23 cellular contexts compared by ENCODE assay signal in genomic region chr21:36695283-36695634, GRCh38. TPM values are rescaled to one million over a fixed set of nuclear protein-coding genes. Genes with fewer than 3 reads are reported as not detected.
"Had no signal": no experiment of that assay in that cellular context is flagged by ENCODE, and none has a peak within 500 bp of the region (broad histone marks: within the 10 kb centered on the region; RNA-seq: fewer than 3 reads in every experiment).

No MANE protein-coding gene starts in this region.

- H3K9me3 Mint-ChIP-seq: activated T-helper 1 cell treated with anti-CD3 and anti-CD28 coated beads, Interleukin-12 subunit alpha, Interleukin-12 subunit beta, Interleukin-2, Interleukin-4 antibody, amounts not matched to agents 30 ng/mL and 10 ng/mL and 1 ng/mL, durations not matched to agents 14 hours and 24 hours and 36 hours; dendritic cell treated with granulocyte-macrophage colony-stimulating factor and Interleukin-4, amounts not matched to agents 40 ng/mL and 50 ng/mL, for 4 days; stimulated activated memory B cell treated with anti-CD40 and anti-IgM and Interleukin-4, amounts not matched to agents 10 μg/mL and 1 μg/mL and 100 μg/mL, for 72 hours had no signal

- H3K9ac ChIP-seq: parathyroid adenoma, SK-N-SH had no signal

- H3K27ac Mint-ChIP-seq: activated CD4-positive, alpha-beta T cell treated with anti-CD3 and anti-CD28 coated beads for 36 hours; activated T-helper 1 cell treated with anti-CD3 and anti-CD28 coated beads, Interleukin-12 subunit alpha, Interleukin-12 subunit beta, Interleukin-2, Interleukin-4 antibody, amounts not matched to agents 30 ng/mL and 10 ng/mL and 1 ng/mL, durations not matched to agents 14 hours and 24 hours and 36 hours; dendritic cell treated with granulocyte-macrophage colony-stimulating factor and Interleukin-4, amounts not matched to agents 40 ng/mL and 50 ng/mL, for 4 days; stimulated activated memory B cell treated with anti-CD40 and anti-IgM and Interleukin-4, amounts not matched to agents 10 μg/mL and 1 μg/mL and 100 μg/mL, for 72 hours had no signal

- DNase-seq: activated CD4-positive, alpha-beta T cell treated with anti-CD3 and anti-CD28 coated beads for 36 hours; activated gamma-delta T cell; activated naive CD4-positive, alpha-beta T cell treated with anti-CD3 and anti-CD28 coated beads, Interleukin-2, amount 50 U/mL, for 16 hours; aorta; brain microvascular endothelial cell; caudate nucleus; effector CD4-positive, alpha-beta T cell; hippocampal formation; left ventricle myocardium inferior; naive thymus-derived CD4-positive, alpha-beta T cell; upper lobe of left lung had no signal

- FAIRE-seq: frontal cortex had no signal

- H3K4me1 ChIP-seq: parathyroid adenoma had no signal

- H3K36me3 Mint-ChIP-seq: stimulated activated memory B cell treated with anti-CD40 and anti-IgM and Interleukin-4, amounts not matched to agents 10 μg/mL and 1 μg/mL and 100 μg/mL, for 72 hours had no signal

- H3K9me3 ChIP-seq: left ventricle myocardium inferior, neutrophil, SK-N-SH, thoracic aorta, upper lobe of left lung had no signal

- H3K4me2 ChIP-seq: SK-N-SH, smooth muscle cell had no signal

- H2AFZ ChIP-seq: parathyroid adenoma had no signal

- H3K36me3 ChIP-seq: brain microvascular endothelial cell, left ventricle myocardium inferior, neutrophil, thoracic aorta, upper lobe of left lung had no signal

- H3K4me3 ChIP-seq: left ventricle myocardium inferior, smooth muscle cell, thoracic aorta, upper lobe of left lung had no signal

- H3K27ac ChIP-seq: brain microvascular endothelial cell, left ventricle myocardium inferior, neutrophil, parathyroid adenoma, thoracic aorta, upper lobe of left lung had no signal

- H3K79me2 ChIP-seq: parathyroid adenoma had no signal

- ATAC-seq: activated CD4-positive, alpha-beta T cell treated with anti-CD3 and anti-CD28 coated beads for 36 hours; esophagus mucosa; naive thymus-derived CD4-positive, alpha-beta T cell; sciatic nerve; stimulated activated memory B cell treated with anti-CD40 and anti-IgM and Interleukin-4, amounts not matched to agents 10 μg/mL and 1 μg/mL and 100 μg/mL, for 72 hours had no signal

- H3K4me3 Mint-ChIP-seq: activated CD4-positive, alpha-beta T cell treated with anti-CD3 and anti-CD28 coated beads for 36 hours; activated T-helper 1 cell treated with anti-CD3 and anti-CD28 coated beads, Interleukin-12 subunit alpha, Interleukin-12 subunit beta, Interleukin-2, Interleukin-4 antibody, amounts not matched to agents 30 ng/mL and 10 ng/mL and 1 ng/mL, durations not matched to agents 14 hours and 24 hours and 36 hours; dendritic cell treated with granulocyte-macrophage colony-stimulating factor and Interleukin-4, amounts not matched to agents 40 ng/mL and 50 ng/mL, for 4 days; stimulated activated memory B cell treated with anti-CD40 and anti-IgM and Interleukin-4, amounts not matched to agents 10 μg/mL and 1 μg/mL and 100 μg/mL, for 72 hours had no signal

RNA-seq across cellular contexts. Expression of gene SIM2, which starts 3.7 kb away (rescaled TPM):
- total RNA-seq: aorta, frontal cortex, left ventricle myocardium inferior, lung microvascular endothelial cell, sciatic nerve, smooth muscle cell, thoracic aorta had no signal
- polyA plus RNA-seq: aorta; naive thymus-derived CD4-positive, alpha-beta T cell; SK-N-SH had no signal
